ENCODE assay signal across 20 cellular contexts in genomic region chr13:80962173-80962572, GRCh38.
"Had no signal": no experiment of that assay in that cellular context is flagged by ENCODE, and none has a peak within 500 bp of the region (broad histone marks: within the 10 kb centered on the region; RNA-seq: fewer than 3 reads in every experiment).

No MANE protein-coding gene starts in this region.

- H3K27ac ChIP-seq: heart left ventricle, pancreas had no signal

- H3K4me1 ChIP-seq: pancreas had no signal

- H3K27ac Mint-ChIP-seq: nephron, progenitor cell of endocrine pancreas had no signal

- H3K36me3 ChIP-seq: heart left ventricle, pancreas had no signal

- DNase-seq: cortex of kidney; effector memory CD4-positive, alpha-beta T cell; heart left ventricle; hippocampal formation; left colon; left ventricle myocardium superior; mesenchymal stem cell; naive B cell; occipital lobe; pancreas; right cardiac atrium; stimulated activated CD4-positive, alpha-beta T cell treated with anti-CD3 and anti-CD28 coated beads, Interleukin-2, amount 100 ng/mL, for 48 hours; stimulated activated naive CD4-positive, alpha-beta T cell treated with Interleukin-2 at 50 U/mL for 16 hours; trophoblast cell had no signal

- H3K27me3 Mint-ChIP-seq: naive B cell, progenitor cell of endocrine pancreas had no signal

- H3K4me2 ChIP-seq: smooth muscle cell had no signal

- H3K4me3 Mint-ChIP-seq: naive B cell, nephron had no signal

- H3K9me3 Mint-ChIP-seq: nephron had no signal

- H3K9me3 ChIP-seq: heart left ventricle, pancreas had no signal

- H3K27me3 ChIP-seq: heart left ventricle, pancreas had no signal

- H3K4me3 ChIP-seq: heart left ventricle, lung, pancreas, smooth muscle cell had no signal

- ATAC-seq: left colon, pancreas had no signal

- FAIRE-seq: endometrium, frontal cortex, pancreas had no signal

- H3K36me3 Mint-ChIP-seq: naive B cell had no signal
